Comparison of ENCODE assay signal across 8 cellular contexts in the genomic region with DNA sequence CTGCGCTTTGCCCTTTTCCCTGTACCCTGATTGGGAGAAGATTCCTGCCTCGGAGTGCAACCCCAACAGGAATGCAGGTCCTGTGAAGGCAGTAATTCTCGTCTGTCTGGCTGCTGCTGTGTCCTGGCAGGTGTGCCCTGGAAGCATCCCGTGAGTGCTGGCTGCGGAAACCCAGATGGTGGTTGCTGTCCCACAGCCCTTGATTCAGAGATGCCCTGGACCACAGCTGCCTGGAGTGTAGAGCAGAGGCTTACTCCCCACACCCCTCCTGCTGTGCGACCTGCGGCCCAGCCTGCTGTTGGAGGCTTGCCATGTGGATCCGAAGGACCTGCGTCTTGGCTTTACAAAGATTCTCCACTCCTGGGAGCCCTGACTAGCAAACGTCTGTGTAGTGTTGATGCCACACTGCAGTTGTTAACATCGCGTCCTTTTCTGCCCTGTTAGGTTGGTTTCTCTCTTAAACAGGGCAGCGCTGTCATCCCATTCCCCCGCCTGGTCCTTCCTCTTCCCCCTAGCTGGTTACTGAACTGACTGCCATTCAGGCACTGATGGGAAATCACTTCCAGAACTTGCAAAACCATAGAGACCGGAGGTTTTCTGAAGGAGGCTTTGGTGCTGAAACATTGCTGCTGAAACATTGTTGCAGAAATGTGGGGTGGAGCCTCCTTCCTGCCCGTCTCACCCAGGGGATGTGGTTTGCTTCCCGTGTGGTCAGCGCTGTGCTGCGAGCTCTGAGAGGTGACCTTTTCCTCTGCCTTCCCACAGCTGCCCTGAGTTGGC. TPM values are rescaled to one million over a fixed set of nuclear protein-coding genes. Genes with fewer than 3 reads are reported as not detected.
DNase-seq lines count a peak whose midpoint lies in the region; ATAC-seq lines count a peak whose summit lies in the region.

No MANE protein-coding gene starts in this region.

- DNase-seq in H4 (ENCODE audit: low spot score) (peak; percentile 59), UCSD-AML1 (lab: John Stamatoyannopoulos, UW; ENCODE audit: unreplicated experiment) (peak; percentile 74), posterior vena cava (ENCODE audit: low spot score) (peak; percentile 77), COLO668 (lab: John Stamatoyannopoulos, UW; ENCODE audit: unreplicated experiment) (no peak), NCI-H526 treated with DMSO at 0.1 percent for 48 hours (lab: John Stamatoyannopoulos, UW) (no peak), NCI-H82 treated with DMSO at 0.1 percent for 48 hours (lab: John Stamatoyannopoulos, UW; ENCODE audit: unreplicated experiment) (no peak)

- intact Hi-C loops in posterior vena cava (cut with DNase I), result no loop called here

- peak; percentile 3 for ATAC-seq in esophagus mucosa
- ATAC-seq in HG02588 (IDR thresholded peaks at IDR 0.05; ENCODE audit: unreplicated experiment), result no peak

RNA-seq across cellular contexts. Expression of a gene that starts 53.3 kb away (rescaled TPM):
- 76.1 and 108 TPM in 2 replicates for total RNA-seq in H4 (2014; rRNA removed; shearing (Covaris generic))
- total RNA-seq in esophagus mucosa, result 145 TPM
- total RNA-seq in posterior vena cava, result 100 to 1,000 TPM; 105 to 118 TPM

Comparison
In these comparisons a context has a peak if more than half of its experiments do, and no peak if none do; other contexts are left out.
1. DNase-seq: peak in H4 (single experiment), UCSD-AML1 (single experiment) and posterior vena cava (single experiment); none in COLO668 (single experiment), NCI-H526 treated with DMSO at 0.1 percent for 48 hours (single experiment) and NCI-H82 treated with DMSO at 0.1 percent for 48 hours (single experiment).